In genomic region chr1:67213164-67213563, GRCh38 we compare ENCODE assay signal across 8 cellular contexts. TPM values are rescaled to one million over a fixed set of nuclear protein-coding genes. Genes with fewer than 3 reads are reported as not detected.
DNase-seq lines count a peak whose midpoint lies in the region; ATAC-seq, FAIRE-seq and TF ChIP-seq lines count a peak whose summit lies in the region.

No MANE protein-coding gene starts in this region.

- no peaks in the 10 kb centered on the region for H3K36me3 Mint-ChIP-seq in osteocyte (ENCODE audit: unreplicated experiment)

- no peak overlapping the region for H3K27ac Mint-ChIP-seq in osteocyte (ENCODE audit: unreplicated experiment)

- H3K9me2 ChIP-seq in Loucy (replicated peaks; ENCODE audit: low read depth, low read length), result no peaks in the 10 kb centered on the region

- intact Hi-C loops in vagina (cut with DNase I), result no loop called here
- intact Hi-C loops in posterior cingulate gyrus (cut with DNase I), result loop anchor here (10.0 kb wide), 1 partner anchor 448 kb away; no protein-coding TSS in a partner anchor

- H2AFZ ChIP-seq in Loucy (ENCODE audit: low read length), result no peak overlapping the region

- no peak for ATAC-seq in HG03159 (IDR thresholded peaks at IDR 0.05; ENCODE audit: unreplicated experiment)

- TF ChIP-seq CTCF in Loucy (conservative IDR thresholded peaks at IDR 0.05; ENCODE audit: low read length), result peak; percentile 76
- peak; percentile 57 for TF ChIP-seq CTCF in bronchial epithelial cell (IDR thresholded peaks at IDR 0.05; ENCODE audit: insufficient read depth, low read length, severe bottlenecking)
- TF ChIP-seq CTCF in osteocyte (IDR thresholded peaks at IDR 0.05), result peak; percentile 52
- no peak for TF ChIP-seq CTCF in vagina (IDR thresholded peaks at IDR 0.05)

- H3K9me3 ChIP-seq in Loucy (ENCODE audit: insufficient read depth, low read depth, low read length), result no peaks in the 10 kb centered on the region
- H3K9me3 ChIP-seq in vagina, result no peaks in the 10 kb centered on the region

- no peaks in the 10 kb centered on the region for H3F3A ChIP-seq in Loucy (ENCODE audit: low read depth)

- no peak overlapping the region for H3K4me3 ChIP-seq in Loucy (ENCODE audit: low read length, poor library complexity, severe bottlenecking)
- H3K4me3 ChIP-seq in bronchial epithelial cell (ENCODE audit: low read depth, low read length), result no peak overlapping the region
- H3K4me3 ChIP-seq in vagina, result no peak overlapping the region

- peaks cover 5% of the 10 kb centered on the region for H3K4me1 ChIP-seq in Loucy (ENCODE audit: insufficient read depth, low read length, poor library complexity, severe bottlenecking)
- no peaks in the 10 kb centered on the region for H3K4me1 ChIP-seq in vagina

- no peak for FAIRE-seq in bronchial epithelial cell (lab: Jason Lieb, UNC)

- TF ChIP-seq POLR2A in vagina (IDR thresholded peaks at IDR 0.05), result no peak

- H3K27ac ChIP-seq in vagina, result no peak overlapping the region

- H3K27me3 ChIP-seq in Loucy (ENCODE audit: insufficient read depth, low read length, poor library complexity, severe bottlenecking), result no peaks in the 10 kb centered on the region
- H3K27me3 ChIP-seq in bronchial epithelial cell (ENCODE audit: control insufficient read depth, insufficient read depth, low read length), result no peaks in the 10 kb centered on the region
- no peaks in the 10 kb centered on the region for H3K27me3 ChIP-seq in vagina

- H3K9me3 Mint-ChIP-seq in osteocyte (ENCODE audit: unreplicated experiment), result no peaks in the 10 kb centered on the region

- H3K27me3 Mint-ChIP-seq in osteocyte (ENCODE audit: unreplicated experiment), result peaks cover 19% of the 10 kb centered on the region

- no peaks in the 10 kb centered on the region for H4K20me1 ChIP-seq in Loucy (ENCODE audit: insufficient read depth, low read length, poor library complexity, severe bottlenecking)

- no peak overlapping the region for H3K4me2 ChIP-seq in Loucy (ENCODE audit: low read depth, low read length, poor library complexity, severe bottlenecking)

- no peak overlapping the region for H3K9ac ChIP-seq in Loucy (ENCODE audit: low read depth, low read length, poor library complexity, severe bottlenecking)

- H3K4me3 Mint-ChIP-seq in osteocyte (ENCODE audit: unreplicated experiment), result no peak overlapping the region

- H3K79me2 ChIP-seq in Loucy (ENCODE audit: insufficient read depth, low read length), result no peaks in the 10 kb centered on the region

- DNase-seq in NOMO-1 treated with DMSO at 0.1 percent for 48 hours (lab: John Stamatoyannopoulos, UW; ENCODE audit: unreplicated experiment), result peak; percentile 21
- no peak for DNase-seq in NOMO-1 treated with dmso at 0.1 percent for 144 hours (lab: John Stamatoyannopoulos, UW; ENCODE audit: unreplicated experiment)
- DNase-seq in bronchial epithelial cell (ENCODE audit: low read depth), result peak; percentile 37
- DNase-seq in osteocyte (ENCODE audit: extremely low spot score, unreplicated experiment), result no peak
- DNase-seq in vagina (ENCODE audit: extremely low spot score in 2 of 2), result no peak
- no peak for DNase-seq in posterior cingulate gyrus

- no peaks in the 10 kb centered on the region for H3K4me1 Mint-ChIP-seq in osteocyte (ENCODE audit: unreplicated experiment)

- H3K36me3 ChIP-seq in Loucy (ENCODE audit: insufficient read depth, low read length), result no peaks in the 10 kb centered on the region
- H3K36me3 ChIP-seq in bronchial epithelial cell (ENCODE audit: control insufficient read depth, insufficient read depth, low read length), result no peaks in the 10 kb centered on the region
- no peaks in the 10 kb centered on the region for H3K36me3 ChIP-seq in vagina

RNA-seq across cellular contexts. Expression of gene IL23R, which starts 46.9 kb away (rescaled TPM):
- total RNA-seq in bronchial epithelial cell (0.13 TPM in 1 of 2 replicates, not detected in the other), osteocyte (not detected in 2 replicates), vagina (not detected)

Comparison
In these comparisons a context has a peak if more than half of its experiments do, and no peak if none do; other contexts are left out.
1. DNase-seq: peak in NOMO-1 treated with DMSO at 0.1 percent for 48 hours (single experiment) and bronchial epithelial cell (single experiment); none in NOMO-1 treated with dmso at 0.1 percent for 144 hours (single experiment), osteocyte (single experiment), vagina (0 of 2) and posterior cingulate gyrus (0 of 10).
2. CTCF ChIP-seq: peak in Loucy (single experiment), bronchial epithelial cell (single experiment) and osteocyte (single experiment); none in vagina (0 of 3).